Comparison of ENCODE assay signal across 2 cellular contexts in genomic region chr21:43645414-43645891, GRCh38.
TF ChIP-seq lines count a peak whose summit lies in the region.

No MANE protein-coding gene starts in this region.

TF ChIP-seq in IMR-90, 13 proteins besides CTCF, POLR2A, EP300 and RAD21:
- no peak for TF ChIP-seq MAFK (IDR thresholded peaks at IDR 0.05; ENCODE audit: low read depth, low read length)
- 0 out of 2 replicates have a peak, but pooled peaks have one; percentile 65 for TF ChIP-seq CHD1 (IDR thresholded peaks at IDR 0.05; ENCODE audit: low read depth, low read length)
- TF ChIP-seq, protein P1, sequence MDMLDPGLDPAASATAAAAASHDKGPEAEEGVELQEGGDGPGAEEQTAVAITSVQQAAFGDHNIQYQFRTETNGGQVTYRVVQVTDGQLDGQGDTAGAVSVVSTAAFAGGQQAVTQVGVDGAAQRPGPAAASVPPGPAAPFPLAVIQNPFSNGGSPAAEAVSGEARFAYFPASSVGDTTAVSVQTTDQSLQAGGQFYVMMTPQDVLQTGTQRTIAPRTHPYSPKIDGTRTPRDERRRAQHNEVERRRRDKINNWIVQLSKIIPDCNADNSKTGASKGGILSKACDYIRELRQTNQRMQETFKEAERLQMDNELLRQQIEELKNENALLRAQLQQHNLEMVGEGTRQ (IDR thresholded peaks at IDR 0.05; ENCODE audit: low read depth, low read length) = peak; percentile 20; the same call in 1 of the 2 replicates
- TF ChIP-seq MXI1 (IDR thresholded peaks at IDR 0.05; ENCODE audit: borderline replicate concordance, low read depth, low read length) = no peak
- TF ChIP-seq, protein P2, sequence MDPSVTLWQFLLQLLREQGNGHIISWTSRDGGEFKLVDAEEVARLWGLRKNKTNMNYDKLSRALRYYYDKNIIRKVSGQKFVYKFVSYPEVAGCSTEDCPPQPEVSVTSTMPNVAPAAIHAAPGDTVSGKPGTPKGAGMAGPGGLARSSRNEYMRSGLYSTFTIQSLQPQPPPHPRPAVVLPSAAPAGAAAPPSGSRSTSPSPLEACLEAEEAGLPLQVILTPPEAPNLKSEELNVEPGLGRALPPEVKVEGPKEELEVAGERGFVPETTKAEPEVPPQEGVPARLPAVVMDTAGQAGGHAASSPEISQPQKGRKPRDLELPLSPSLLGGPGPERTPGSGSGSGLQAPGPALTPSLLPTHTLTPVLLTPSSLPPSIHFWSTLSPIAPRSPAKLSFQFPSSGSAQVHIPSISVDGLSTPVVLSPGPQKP (IDR thresholded peaks at IDR 0.05; ENCODE audit: borderline replicate concordance, low read depth, low read length) = no peak
- no peak for TF ChIP-seq BHLHE40 (IDR thresholded peaks at IDR 0.05; ENCODE audit: low read depth, low read length)
- TF ChIP-seq MAZ (IDR thresholded peaks at IDR 0.05; ENCODE audit: borderline replicate concordance, low read depth, low read length) = no peak
- TF ChIP-seq SMC3 (IDR thresholded peaks at IDR 0.05; ENCODE audit: low read depth, low read length) = peak; percentile 87
- no peak for TF ChIP-seq FOS (IDR thresholded peaks at IDR 0.05; ENCODE audit: low read depth, low read length)

TF ChIP-seq in endothelial cell of umbilical vein, 7 proteins besides CTCF, POLR2A, EP300 and RAD21:
- TF ChIP-seq EZH2 (IDR thresholded peaks at IDR 0.05; ENCODE audit: borderline replicate concordance, low read depth, low read length, severe bottlenecking) (no peak), MYC (IDR thresholded peaks at IDR 0.05; ENCODE audit: low read depth, low read length) (no peak), JUN (IDR thresholded peaks at IDR 0.05; ENCODE audit: borderline replicate concordance, insufficient read depth, insufficient read length, low read depth) (no peak), POLR2AphosphoS5 (IDR thresholded peaks at IDR 0.05; ENCODE audit: insufficient read depth, low read depth, low read length) (no peak), MAX (IDR thresholded peaks at IDR 0.05; ENCODE audit: insufficient read depth, insufficient read length) (no peak), FOS (IDR thresholded peaks at IDR 0.05; ENCODE audit: borderline replicate concordance, insufficient read depth, low read length) (no peak), GATA2 (IDR thresholded peaks at IDR 0.05; ENCODE audit: insufficient read depth, insufficient read length, low read depth, low read length) (no peak)
TF ChIP-seq in endothelial cell of umbilical vein: peak in this region for 0.
